In the genomic region with DNA sequence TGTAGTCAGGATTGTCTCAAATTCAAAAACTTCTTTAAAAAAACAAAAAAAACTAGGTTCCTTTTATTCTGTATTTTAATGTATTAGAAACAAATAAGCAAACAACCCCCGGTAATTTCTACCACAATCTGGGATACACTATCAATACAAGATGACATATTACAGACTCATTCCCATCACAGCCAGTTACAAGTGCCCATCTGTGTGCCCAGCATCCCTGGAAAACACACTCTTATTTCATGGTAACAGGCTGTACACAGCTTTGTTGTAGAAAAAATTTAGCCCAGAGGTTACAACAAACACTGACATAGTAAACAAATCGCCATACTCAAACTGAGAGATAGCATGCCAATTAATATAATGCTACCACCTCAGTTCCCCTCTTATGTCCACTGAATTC, we compare ENCODE assay signal across 15 cellular contexts. TPM values are rescaled to one million over a fixed set of nuclear protein-coding genes. Genes with fewer than 3 reads are reported as not detected.
DNase-seq lines count a peak whose midpoint lies in the region; ATAC-seq and TF ChIP-seq lines count a peak whose summit lies in the region.
"Had no signal": no experiment of that assay in that cellular context is flagged by ENCODE, and none has a peak within 500 bp of the region (broad histone marks: within the 10 kb centered on the region; RNA-seq: fewer than 3 reads in every experiment).

No MANE protein-coding gene starts in this region.

- CTCF ChIA-PET in CD8-positive, alpha-beta T cell (lab: Charles Lee): no interaction called here
- CTCF ChIA-PET in activated naive CD4-positive, alpha-beta T cell treated with anti-CD3 and anti-CD28 coated beads, Interleukin-2, amount 10 ng/mL, durations not matched to agents 7 days and 5 days (lab: Charles Lee): interaction anchor here (0.6 kb wide), 1 partner anchor 688 kb away, joined by 3 read pairs; no protein-coding TSS in a partner anchor

- no peak overlapping the region for H3K4me3 Mint-ChIP-seq in activated naive CD4-positive, alpha-beta T cell treated with anti-CD3 and anti-CD28 coated beads, Interleukin-2, amount 50 U/mL, for 24 hours
- no peak overlapping the region for H3K4me3 Mint-ChIP-seq in CD8-positive, alpha-beta T cell
- no peak overlapping the region for H3K4me3 Mint-ChIP-seq in activated naive CD4-positive, alpha-beta T cell treated with anti-CD3 and anti-CD28 coated beads, Interleukin-2, amount 10 ng/mL, durations not matched to agents 7 days and 5 days
- H3K4me3 Mint-ChIP-seq: B cell had no signal

- H3K36me3 Mint-ChIP-seq in activated naive CD4-positive, alpha-beta T cell treated with anti-CD3 and anti-CD28 coated beads, Interleukin-2, amount 50 U/mL, for 24 hours: peaks cover 23% of the 10 kb centered on the region
- H3K36me3 Mint-ChIP-seq in CD8-positive, alpha-beta T cell: peaks cover 63% of the 10 kb centered on the region
- H3K36me3 Mint-ChIP-seq in activated naive CD4-positive, alpha-beta T cell treated with anti-CD3 and anti-CD28 coated beads, Interleukin-2, amount 10 ng/mL, durations not matched to agents 7 days and 5 days: peaks cover 44% of the 10 kb centered on the region

- no peaks in the 10 kb centered on the region for H3K9me3 ChIP-seq in CD8-positive, alpha-beta T cell (ENCODE audit: low read length)
- no peaks in the 10 kb centered on the region for H3K9me3 ChIP-seq in psoas muscle
- H3K9me3 ChIP-seq: HAP-1 had no signal

- H3K9me3 Mint-ChIP-seq in activated naive CD4-positive, alpha-beta T cell treated with anti-CD3 and anti-CD28 coated beads, Interleukin-2, amount 50 U/mL, for 24 hours: no peaks in the 10 kb centered on the region
- H3K9me3 Mint-ChIP-seq in CD8-positive, alpha-beta T cell: no peaks in the 10 kb centered on the region
- no peaks in the 10 kb centered on the region for H3K9me3 Mint-ChIP-seq in activated naive CD4-positive, alpha-beta T cell treated with anti-CD3 and anti-CD28 coated beads, Interleukin-2, amount 10 ng/mL, durations not matched to agents 7 days and 5 days

- H3K4me3 ChIP-seq in CD8-positive, alpha-beta T cell (ENCODE audit: low read depth, low read length): no peak overlapping the region
- no peak overlapping the region for H3K4me3 ChIP-seq in psoas muscle
- H3K4me3 ChIP-seq: HAP-1 had no signal

- WGBS in psoas muscle, 3 donors: 95 to 98% (median 97%) methylated on average over 2 of the region's 2 CpGs

- intact Hi-C loops in CD8-positive, alpha-beta T cell (cut with DNase I, micrococcal nuclease): loop anchor here in 1 of 2 experiments (10.0 kb wide), 1 partner anchor 1206 kb away; no protein-coding TSS in a partner anchor
- intact Hi-C loops in psoas muscle (cut with DNase I): no loop called here

- no peak overlapping the region for H3K27ac ChIP-seq in CD8-positive, alpha-beta T cell (ENCODE audit: low read depth, low read length)
- H3K27ac ChIP-seq in cingulate gyrus (ENCODE audit: low read depth, low read length) (peak overlapping the region; percentile 48), substantia nigra (ENCODE audit: low read depth, low read length, poor library complexity, severe bottlenecking) (peak overlapping the region; percentile 63), psoas muscle (no peak overlapping the region)

- H3K36me3 ChIP-seq in CD8-positive, alpha-beta T cell (ENCODE audit: insufficient read depth, low read length): no peaks in the 10 kb centered on the region
- peaks cover 0 to 56% of the 10 kb centered on the region in 2 donors for H3K36me3 ChIP-seq in psoas muscle (ENCODE audit: insufficient read depth in 1 of 2, low read depth in 1 of 2)

- no peaks in the 10 kb centered on the region for H3K27me3 ChIP-seq in CD8-positive, alpha-beta T cell (ENCODE audit: insufficient read depth, low read length)
- no peaks in the 10 kb centered on the region for H3K27me3 ChIP-seq in psoas muscle (ENCODE audit: insufficient read depth in 3 of 3, low read length in 2 of 3)

- no peak for DNase-seq in activated naive CD4-positive, alpha-beta T cell (lab: John Stamatoyannopoulos, UW)
- DNase-seq in CD8-positive, alpha-beta T cell: no peak
- DNase-seq in substantia nigra (lab: John Stamatoyannopoulos, UW) (peak in 1 of 49 donors; percentile 13), NCI-H2081 treated with DMSO at 0.1 percent for 48 hours (lab: John Stamatoyannopoulos, UW) (no peak), psoas muscle (no peak)
- no peak for DNase-seq in activated naive CD4-positive, alpha-beta T cell treated with anti-CD3 and anti-CD28 coated beads, Interleukin-2, amount 10 ng/mL, durations not matched to agents 7 days and 5 days
- DNase-seq: ACHN, C1 segment of cervical spinal cord, DMS53, GF-D8 had no signal

- POLR2A ChIA-PET in CD8-positive, alpha-beta T cell (lab: Charles Lee): no interaction called here

- ATAC-seq in CD8-positive, alpha-beta T cell: no peak
- no peak for ATAC-seq in psoas muscle
- ATAC-seq: HepG2 had no signal

- H3K4me1 ChIP-seq in CD8-positive, alpha-beta T cell (ENCODE audit: insufficient read depth, low read length): no peaks in the 10 kb centered on the region
- H3K4me1 ChIP-seq in psoas muscle: peaks cover 5% of the 10 kb centered on the region
- H3K4me1 ChIP-seq: HAP-1 had no signal

- H3K27me3 Mint-ChIP-seq in activated naive CD4-positive, alpha-beta T cell treated with anti-CD3 and anti-CD28 coated beads, Interleukin-2, amount 50 U/mL, for 24 hours: no peaks in the 10 kb centered on the region
- H3K27me3 Mint-ChIP-seq in CD8-positive, alpha-beta T cell (ENCODE audit: low read depth): no peaks in the 10 kb centered on the region
- no peaks in the 10 kb centered on the region for H3K27me3 Mint-ChIP-seq in activated naive CD4-positive, alpha-beta T cell treated with anti-CD3 and anti-CD28 coated beads, Interleukin-2, amount 10 ng/mL, durations not matched to agents 7 days and 5 days
- H3K27me3 Mint-ChIP-seq: B cell had no signal

- peaks cover 57% of the 10 kb centered on the region for H3K4me1 Mint-ChIP-seq in activated naive CD4-positive, alpha-beta T cell treated with anti-CD3 and anti-CD28 coated beads, Interleukin-2, amount 50 U/mL, for 24 hours
- peaks cover 38% of the 10 kb centered on the region for H3K4me1 Mint-ChIP-seq in CD8-positive, alpha-beta T cell (ENCODE audit: low read depth)
- H3K4me1 Mint-ChIP-seq in activated naive CD4-positive, alpha-beta T cell treated with anti-CD3 and anti-CD28 coated beads, Interleukin-2, amount 10 ng/mL, durations not matched to agents 7 days and 5 days: peaks cover 6% of the 10 kb centered on the region

- H3K27ac Mint-ChIP-seq in activated naive CD4-positive, alpha-beta T cell treated with anti-CD3 and anti-CD28 coated beads, Interleukin-2, amount 50 U/mL, for 24 hours: peak overlapping the region; percentile 59
- peak overlapping the region; percentile 24 for H3K27ac Mint-ChIP-seq in CD8-positive, alpha-beta T cell
- no peak overlapping the region for H3K27ac Mint-ChIP-seq in activated naive CD4-positive, alpha-beta T cell treated with anti-CD3 and anti-CD28 coated beads, Interleukin-2, amount 10 ng/mL, durations not matched to agents 7 days and 5 days
- H3K27ac Mint-ChIP-seq: B cell had no signal

- no peak for TF ChIP-seq CTCF in CD8-positive, alpha-beta T cell (IDR thresholded peaks at IDR 0.05)
- no peak for TF ChIP-seq CTCF in psoas muscle (IDR thresholded peaks at IDR 0.05)

RNA-seq across cellular contexts. Expression of a gene that starts 16.3 kb away (rescaled TPM):
- total RNA-seq in CD8-positive, alpha-beta T cell: 100 to 1,000 TPM; 119 to 123 TPM
- 100 to 1,000 TPM in 2 of 4 donors, 10 to 100 TPM in 2; 67.2 to 110 (median 102) TPM for total RNA-seq in psoas muscle
- 100 to 1,000 TPM in 1 of 3 donors, 10 to 100 TPM in 2; 55.1 to 143 (median 60.7) TPM for polyA plus RNA-seq in psoas muscle

Comparison
In these comparisons a context has a peak if more than half of its experiments do, and no peak if none do; other contexts are left out.
1. H3K27ac ChIP-seq: peak in cingulate gyrus (single experiment) and substantia nigra (single experiment); none in CD8-positive, alpha-beta T cell (single experiment) and psoas muscle (single experiment).